ENCODE assay signal across 8 cellular contexts in the genomic region with DNA sequence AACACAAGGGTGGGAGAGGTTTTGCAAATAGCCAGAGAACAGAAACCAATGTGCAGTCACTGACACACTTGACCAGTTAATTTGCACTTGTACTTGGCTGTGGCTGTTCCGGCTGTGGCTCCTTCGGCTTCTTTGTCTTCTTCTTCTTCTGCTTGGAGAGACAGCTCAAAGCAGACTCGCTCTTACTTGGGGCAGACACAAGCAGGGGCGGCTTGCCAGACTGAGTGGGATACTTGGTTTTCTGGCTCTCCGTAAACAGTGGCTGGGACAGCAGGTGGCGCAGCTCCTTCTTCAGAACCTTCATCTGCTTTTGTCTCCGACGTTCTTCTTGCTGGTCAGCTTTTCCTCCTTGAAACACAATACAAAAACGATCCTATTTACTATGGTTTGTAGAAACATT. TPM values are rescaled to one million over a fixed set of nuclear protein-coding genes. Genes with fewer than 3 reads are reported as not detected.
DNase-seq lines count a peak whose midpoint lies in the region; ATAC-seq and TF ChIP-seq lines count a peak whose summit lies in the region.

No MANE protein-coding gene starts in this region.

- H3K4me3 Mint-ChIP-seq in T-helper 17 cell (peak overlapping the region; percentile 68), immature natural killer cell (no peak overlapping the region)

- H3K9me3 Mint-ChIP-seq in immature natural killer cell: no peaks in the 10 kb centered on the region

- H3K4me1 Mint-ChIP-seq in T-helper 17 cell (peaks cover 16% of the 10 kb centered on the region), immature natural killer cell (peaks cover 17 to 24% of the 10 kb centered on the region in 2 donors)

- intact Hi-C loops in posterior cingulate gyrus (cut with DNase I): loop anchor here (2.0 kb wide), 1 partner anchor 86 kb away; no protein-coding TSS in a partner anchor

- no peaks in the 10 kb centered on the region for H3K27me3 ChIP-seq in foreskin keratinocyte

- TF ChIP-seq CTCF in GM10266 (IDR thresholded peaks at IDR 0.05; ENCODE audit: control insufficient read depth, insufficient read depth, low read depth, missing control alignments) (peak; percentile 27), foreskin keratinocyte (conservative IDR thresholded peaks at IDR 0.05) (peak; percentile 57)

- H3K4me1 ChIP-seq in foreskin keratinocyte: no peaks in the 10 kb centered on the region

- H3K9me3 ChIP-seq in T-helper 17 cell (ENCODE audit: control insufficient read depth, low read length, poor library complexity, severe bottlenecking): no peaks in the 10 kb centered on the region

- no peak for ATAC-seq in T-helper 17 cell
- no peak for ATAC-seq in foreskin keratinocyte
- no peak for ATAC-seq in HG02610 (IDR thresholded peaks at IDR 0.05; ENCODE audit: unreplicated experiment)
- no peak for ATAC-seq in HG02759 (IDR thresholded peaks at IDR 0.05; ENCODE audit: unreplicated experiment)

- DNase-seq in GM10266 (ENCODE audit: extremely low spot score) (no peak), T-helper 17 cell (no peak), foreskin keratinocyte (no peak), posterior cingulate gyrus (peak; percentile 64 to 96 (median 80)), immature natural killer cell (no peak), CD1c-positive myeloid dendritic cell (ENCODE audit: extremely low spot score) (no peak)

- H3K27ac Mint-ChIP-seq in T-helper 17 cell (peak overlapping the region; percentile 88), immature natural killer cell (peak overlapping the region in 2 of 6 donors; percentile 58 to 63)

- H3K27me3 Mint-ChIP-seq in T-helper 17 cell: no peaks in the 10 kb centered on the region
- peaks cover 2 to 7% (median 5%) of the 10 kb centered on the region in 3 donors for H3K27me3 Mint-ChIP-seq in immature natural killer cell (ENCODE audit: low read depth in 3 of 3)

- H3K36me3 Mint-ChIP-seq in T-helper 17 cell (ENCODE audit: low read depth) (peaks cover 11% of the 10 kb centered on the region), immature natural killer cell (peaks cover 35 to 61% (median 54%) of the 10 kb centered on the region in 3 donors)

- no peak overlapping the region for H3K27ac ChIP-seq in foreskin keratinocyte

RNA-seq across cellular contexts. Expression of a gene that starts 25.0 kb away (rescaled TPM):
- total RNA-seq in T-helper 17 cell (under 1 TPM; 0.12 to 0.37 TPM), foreskin keratinocyte (3.0 and 3.6 TPM in 2 replicates)
- polyA plus RNA-seq in foreskin keratinocyte (1.8 and 1.9 TPM in 2 replicates), immature natural killer cell (under 1 TPM in 2 of 3 donors, not detected in 1; 0.22 to 0.33 TPM)

RNA-seq across cellular contexts. Expression of a gene that starts 29.9 kb away (rescaled TPM):
- total RNA-seq in T-helper 17 cell (100 to 1,000 TPM; 478 to 531 TPM), foreskin keratinocyte (157 and 163 TPM in 2 replicates)
- polyA plus RNA-seq in foreskin keratinocyte (96.2 and 107 TPM in 2 replicates), immature natural killer cell (100 to 1,000 TPM in 2 of 3 donors, 10 to 100 TPM in 1; 60.8 to 208 (median 114) TPM)

RNA-seq across cellular contexts. Expression of a gene that starts 30.0 kb away (rescaled TPM):
- total RNA-seq in T-helper 17 cell (10 to 100 TPM in 1 of 2 donors, 1 to 10 TPM in 1; 9.3 to 12.1 TPM), foreskin keratinocyte (23.6 and 25.3 TPM in 2 replicates)
- polyA plus RNA-seq in foreskin keratinocyte (32.3 and 38.1 TPM in 2 replicates), immature natural killer cell (10 to 100 TPM; 10.0 to 19.3 (median 10.3) TPM)

RNA-seq across cellular contexts. Expression of a gene that starts 54.0 kb away (rescaled TPM):
- total RNA-seq in T-helper 17 cell: not detected
- total RNA-seq in foreskin keratinocyte: not detected in 2 replicates
- polyA plus RNA-seq in foreskin keratinocyte: not detected in 2 replicates
- polyA plus RNA-seq in immature natural killer cell: not detected

RNA-seq across cellular contexts. Expression of a gene that starts 59.4 kb away (rescaled TPM):
- 1 to 10 TPM in 1 of 2 donors, under 1 TPM in 1; 0.63 to 1.0 TPM for total RNA-seq in T-helper 17 cell
- total RNA-seq in foreskin keratinocyte: 315 and 774 TPM in 2 replicates
- polyA plus RNA-seq in foreskin keratinocyte: 486 and 1,280 TPM in 2 replicates
- 1 to 10 TPM in 1 of 3 donors, not detected in 2; 2.8 TPM for polyA plus RNA-seq in immature natural killer cell

Comparison
In these comparisons a context has a peak if more than half of its experiments do, and no peak if none do; other contexts are left out.
1. DNase-seq: peak in posterior cingulate gyrus (10 of 10); none in GM10266 (single experiment), T-helper 17 cell (0 of 3), foreskin keratinocyte (0 of 2), immature natural killer cell (0 of 3) and CD1c-positive myeloid dendritic cell (single experiment).